ENCODE assay signal across 1 cellular context in genomic region chr2:96856776-96857673, GRCh38.
TF ChIP-seq lines count a peak whose summit lies in the region.

No MANE protein-coding gene starts in this region.

TF ChIP-seq in A549, 52 proteins besides CTCF, POLR2A, EP300 and RAD21 (continued from another document):
- TF ChIP-seq MAFK (IDR thresholded peaks at IDR 0.05; ENCODE audit: partially characterized antibody), result peak; percentile 48
- TF ChIP-seq SMC3 (IDR thresholded peaks at IDR 0.05), result no peak
- no peak for TF ChIP-seq JUNB (IDR thresholded peaks at IDR 0.05)
- peak; percentile 54; the same call in 1 of the 2 replicates for TF ChIP-seq E2F6 (IDR thresholded peaks at IDR 0.05; ENCODE audit: borderline replicate concordance, low read depth)
